ENCODE assay signal across 12 cellular contexts in genomic region chr5:150945947-150946346, GRCh38. TPM values are rescaled to one million over a fixed set of nuclear protein-coding genes. Genes with fewer than 3 reads are reported as not detected.
DNase-seq lines count a peak whose midpoint lies in the region; ATAC-seq and TF ChIP-seq lines count a peak whose summit lies in the region.
"Had no signal": no experiment of that assay in that cellular context is flagged by ENCODE, and none has a peak within 500 bp of the region (broad histone marks: within the 10 kb centered on the region; RNA-seq: fewer than 3 reads in every experiment).

No MANE protein-coding gene starts in this region.

- no peak overlapping the region for H3K27ac Mint-ChIP-seq in naive thymus-derived CD4-positive, alpha-beta T cell
- no peak overlapping the region for H3K27ac Mint-ChIP-seq in osteocyte (ENCODE audit: unreplicated experiment)
- H3K27ac Mint-ChIP-seq: activated naive CD8-positive, alpha-beta T cell had no signal

- WGBS in ovary, 3 donors = 25 to 31% (median 26%) methylated on average over 5 of the region's 5 CpGs

- DNase-seq in Right ventricle myocardium inferior (ENCODE audit: missing footprints) (no peak), cardiac septum (ENCODE audit: low spot score) (no peak), fibroblast of the aortic adventitia (ENCODE audit: low read depth) (peak; percentile 14), ovary (peak in 4 of 5 donors; percentile 20 to 40 (median 28)), NCI-H1436 treated with DMSO at 0.1 percent for 48 hours (lab: John Stamatoyannopoulos, UW) (no peak), osteocyte (ENCODE audit: extremely low spot score, unreplicated experiment) (no peak)
- DNase-seq in naive thymus-derived CD4-positive, alpha-beta T cell = no peak
- DNase-seq: activated CD4-positive, CD25-positive, alpha-beta regulatory T cell; stimulated activated CD4-positive, alpha-beta T cell treated with anti-CD3 and anti-CD28 coated beads, Interleukin-12 subunit alpha, Interleukin-12 subunit beta, amount 100 ng/mL, for 4 hours; stimulated activated naive CD4-positive, alpha-beta T cell treated with Interleukin-2 at 50 U/mL for 16 hours had no signal

- no peak for TF ChIP-seq CTCF in fibroblast of the aortic adventitia (IDR thresholded peaks at IDR 0.05; ENCODE audit: insufficient read depth, low read length)
- no peak for TF ChIP-seq CTCF in ovary (IDR thresholded peaks at IDR 0.05)
- no peak for TF ChIP-seq CTCF in osteocyte (IDR thresholded peaks at IDR 0.05)

- peaks cover 3 to 23% of the 10 kb centered on the region in 2 donors for H3K9me3 ChIP-seq in ovary
- H3K9me3 ChIP-seq in naive thymus-derived CD4-positive, alpha-beta T cell (ENCODE audit: control insufficient read depth in 2 of 3, low read length in 3 of 3) = peaks cover 0 to 33% (median 0%) of the 10 kb centered on the region in 3 experiments

- TF ChIP-seq EP300 in ovary (IDR thresholded peaks at IDR 0.05) = no peak

- no peak for TF ChIP-seq POLR2A in ovary (IDR thresholded peaks at IDR 0.05)

- H3K4me1 ChIP-seq in ovary (ENCODE audit: insufficient read depth) = peaks cover 3% of the 10 kb centered on the region
- H3K4me1 ChIP-seq in naive thymus-derived CD4-positive, alpha-beta T cell (ENCODE audit: control insufficient read depth in 2 of 2, insufficient read depth in 2 of 2, low read length in 2 of 2) = no peaks in the 10 kb centered on the region

- no peaks in the 10 kb centered on the region for H3K27me3 ChIP-seq in ovary
- no peaks in the 10 kb centered on the region for H3K27me3 ChIP-seq in naive thymus-derived CD4-positive, alpha-beta T cell (ENCODE audit: control insufficient read depth in 2 of 2, insufficient read depth in 2 of 2, low read length in 2 of 2)

- peaks cover 0 to 4% (median 0%) of the 10 kb centered on the region in 7 donors for H3K4me1 Mint-ChIP-seq in naive thymus-derived CD4-positive, alpha-beta T cell
- H3K4me1 Mint-ChIP-seq in osteocyte (ENCODE audit: unreplicated experiment) = no peaks in the 10 kb centered on the region

- peaks cover 2% of the 10 kb centered on the region for H3K36me3 ChIP-seq in ovary
- no peaks in the 10 kb centered on the region for H3K36me3 ChIP-seq in naive thymus-derived CD4-positive, alpha-beta T cell (ENCODE audit: control insufficient read depth in 2 of 3, insufficient read depth in 3 of 3, low read length in 3 of 3)

- H3K9me3 Mint-ChIP-seq in naive thymus-derived CD4-positive, alpha-beta T cell = peaks cover 27 to 95% (median 62%) of the 10 kb centered on the region in 11 donors
- peaks cover 69% of the 10 kb centered on the region for H3K9me3 Mint-ChIP-seq in osteocyte (ENCODE audit: unreplicated experiment)

- ATAC-seq in Right ventricle myocardium inferior (peak; percentile 42), GM18517 (IDR thresholded peaks at IDR 0.05; ENCODE audit: unreplicated experiment) (no peak)
- no peak for ATAC-seq in naive thymus-derived CD4-positive, alpha-beta T cell

- CTCF ChIA-PET in naive thymus-derived CD4-positive, alpha-beta T cell (lab: Charles Lee) = no interaction called here

- H3K27ac ChIP-seq in ovary = peak overlapping the region; percentile 30 to 91
- H3K27ac ChIP-seq in naive thymus-derived CD4-positive, alpha-beta T cell (ENCODE audit: low read depth, low read length) = no peak overlapping the region

- H3K4me3 Mint-ChIP-seq in naive thymus-derived CD4-positive, alpha-beta T cell = peak overlapping the region in 1 of 10 donors; percentile 52
- no peak overlapping the region for H3K4me3 Mint-ChIP-seq in osteocyte (ENCODE audit: unreplicated experiment)
- H3K4me3 Mint-ChIP-seq: activated naive CD8-positive, alpha-beta T cell had no signal

- peak overlapping the region; percentile 69 for H3K4me3 ChIP-seq in fibroblast of the aortic adventitia (ENCODE audit: low read depth, low read length)
- H3K4me3 ChIP-seq in ovary = peak overlapping the region; percentile 58
- H3K4me3 ChIP-seq in naive thymus-derived CD4-positive, alpha-beta T cell (ENCODE audit: low read length) = no peak overlapping the region

- H3K27me3 Mint-ChIP-seq in naive thymus-derived CD4-positive, alpha-beta T cell = peaks cover 0 to 54% (median 37%) of the 10 kb centered on the region in 5 donors
- H3K27me3 Mint-ChIP-seq in osteocyte (ENCODE audit: unreplicated experiment) = no peaks in the 10 kb centered on the region

- peaks cover 7 to 29% (median 21%) of the 10 kb centered on the region in 5 donors for H3K36me3 Mint-ChIP-seq in naive thymus-derived CD4-positive, alpha-beta T cell
- no peaks in the 10 kb centered on the region for H3K36me3 Mint-ChIP-seq in osteocyte (ENCODE audit: unreplicated experiment)

- intact Hi-C loops in Right ventricle myocardium inferior (cut with DNase I) (loop anchor here (2.0 kb wide), 1 partner anchor 41 kb away; the partner anchor contains the start of gene ZNF300), cardiac septum (cut with DNase I) (loop anchor here (1.0 to 2.0 kb wide), 2 partner anchors 41 to 77 kb away; partner anchors contain the start of gene ZNF300), ovary (cut with DNase I) (no loop called here)
- intact Hi-C loops in naive thymus-derived CD4-positive, alpha-beta T cell (cut with micrococcal nuclease) = no loop called here

- POLR2A ChIA-PET in naive thymus-derived CD4-positive, alpha-beta T cell (lab: Charles Lee) = no interaction called here

RNA-seq across cellular contexts. Expression of gene ZNF300, which starts 41.2 kb away (rescaled TPM):
- total RNA-seq in Right ventricle myocardium inferior = 0.76 TPM
- total RNA-seq in cardiac septum = 1.5 TPM
- 7.5 and 8.1 TPM in 2 replicates for total RNA-seq in fibroblast of the aortic adventitia (ENCODE audit: low replicate concordance)
- 10 to 100 TPM in 1 of 7 donors, 1 to 10 TPM in 6; 5.9 to 10.0 (median 8.4) TPM for total RNA-seq in ovary
- polyA plus RNA-seq in ovary = 1 to 10 TPM; 5.8 to 7.1 TPM
- 1 to 10 TPM in 4 of 5 experiments, under 1 TPM in 1; 0.56 to 5.1 (median 2.1) TPM for total RNA-seq in naive thymus-derived CD4-positive, alpha-beta T cell
- polyA plus RNA-seq in naive thymus-derived CD4-positive, alpha-beta T cell = under 1 TPM; 0.15 to 0.58 TPM
- total RNA-seq in osteocyte = 7.7 and 8.7 TPM in 2 replicates

Comparison
In these comparisons a context has a peak if more than half of its experiments do, and no peak if none do; other contexts are left out.
1. DNase-seq: peak in fibroblast of the aortic adventitia (single experiment) and ovary (4 of 5); none in Right ventricle myocardium inferior (single experiment), cardiac septum (single experiment), naive thymus-derived CD4-positive, alpha-beta T cell (0 of 9), NCI-H1436 treated with DMSO at 0.1 percent for 48 hours (single experiment) and osteocyte (single experiment).
2. intact Hi-C loops: an anchor here in Right ventricle myocardium inferior (2.0 kb wide) and cardiac septum (1.0 to 2.0 kb wide); none called in ovary and naive thymus-derived CD4-positive, alpha-beta T cell.